ENCODE assay signal across 31 cellular contexts in genomic region chr1:201697174-201697573, GRCh38.
DNase-seq lines count a peak whose midpoint lies in the region; ATAC-seq and TF ChIP-seq lines count a peak whose summit lies in the region.
"Had no signal": no experiment of that assay in that cellular context is flagged by ENCODE, and none has a peak within 500 bp of the region (broad histone marks: within the 10 kb centered on the region; RNA-seq: fewer than 3 reads in every experiment).

No MANE protein-coding gene starts in this region.

- CTCF ChIA-PET in SK-N-SH (lab: Yijun Ruan, JAX), result interaction anchor here (0.6 to 5.1 kb wide), 10 partner anchors 11 to 1463 kb away, joined by 3 to 53 read pairs (median 8); no protein-coding TSS in a partner anchor
- CTCF ChIA-PET in activated CD8-positive, alpha-beta T cell treated with anti-CD3 and anti-CD28 coated beads, Interleukin-2, amount 10 ng/mL, durations not matched to agents 7 days and 5 days (lab: Charles Lee), result interaction anchor here (0.8 kb wide), 1 partner anchor 12 kb away, joined by 3 read pairs; no protein-coding TSS in a partner anchor

- no peak overlapping the region for H2AFZ ChIP-seq in SK-N-SH (ENCODE audit: low read depth)
- H2AFZ ChIP-seq: hepatocyte, parathyroid adenoma had no signal

- no peak for TF ChIP-seq EP300 in SK-N-SH (IDR thresholded peaks at IDR 0.05; ENCODE audit: borderline replicate concordance in 1 of 2, low read depth in 1 of 2, low read length in 1 of 2)

- no peak for TF ChIP-seq RAD21 in SK-N-SH (IDR thresholded peaks at IDR 0.05; ENCODE audit: low read length)

- peaks cover 10% of the 10 kb centered on the region for H3K4me1 Mint-ChIP-seq in nephron
- no peaks in the 10 kb centered on the region for H3K4me1 Mint-ChIP-seq in activated CD8-positive, alpha-beta T cell treated with anti-CD3 and anti-CD28 coated beads, Interleukin-2, amount 10 ng/mL, durations not matched to agents 7 days and 5 days (ENCODE audit: low read depth)
- H3K4me1 Mint-ChIP-seq: activated T-helper 17 cell treated with anti-CD3 and anti-CD28 coated beads, Interleukin-2, amount 50 U/mL, for 72 hours; naive thymus-derived CD8-positive, alpha-beta T cell; stimulated activated naive B cell treated with anti-CD40 and anti-IgM and Interleukin-4, amounts not matched to agents 10 μg/mL and 1 μg/mL and 100 μg/mL, for 72 hours had no signal

- peaks cover 92% of the 10 kb centered on the region for H3K79me2 ChIP-seq in SK-N-SH (ENCODE audit: insufficient read depth)
- H3K79me2 ChIP-seq: parathyroid adenoma had no signal

- H3K4me2 ChIP-seq in SK-N-SH, result peak overlapping the region; percentile 72

- H3K9ac ChIP-seq in SK-N-SH (peak overlapping the region; percentile 45; the same call in 1 of the 2 replicates), adipocyte (ENCODE audit: low read length) (peak overlapping the region; percentile 76)
- H3K9ac ChIP-seq: parathyroid adenoma had no signal

- peak overlapping the region; percentile 52 to 92 (median 73) for H3K27ac Mint-ChIP-seq in nephron
- H3K27ac Mint-ChIP-seq in activated CD8-positive, alpha-beta T cell treated with anti-CD3 and anti-CD28 coated beads, Interleukin-2, amount 10 ng/mL, durations not matched to agents 7 days and 5 days, result no peak overlapping the region
- H3K27ac Mint-ChIP-seq: activated CD4-positive, alpha-beta memory T cell treated with anti-CD3 and anti-CD28 coated beads for 36 hours; activated naive CD4-positive, alpha-beta T cell treated with anti-CD3 and anti-CD28 coated beads, Interleukin-2, amount 50 U/mL, for 72 hours; activated T-helper 17 cell treated with anti-CD3 and anti-CD28 coated beads, Interleukin-2, amount 50 U/mL, for 72 hours; CD8-positive, alpha-beta T cell; naive thymus-derived CD8-positive, alpha-beta T cell; stimulated activated naive B cell treated with anti-CD40 and anti-IgM and Interleukin-4, amounts not matched to agents 10 μg/mL and 1 μg/mL and 100 μg/mL, for 72 hours had no signal

- H3K9me3 ChIP-seq in SK-N-SH (no peaks in the 10 kb centered on the region), adipocyte (ENCODE audit: control insufficient read depth, low read length) (no peaks in the 10 kb centered on the region), thyroid gland (no peaks in the 10 kb centered on the region)
- H3K9me3 ChIP-seq: colonic mucosa, Peyer's patch, SJSA1, uterus had no signal

- 0 out of 4 replicates have a peak overlapping the region, but pooled peaks of 1 of the 2 experiments have one; percentile 7 for H3K4me3 ChIP-seq in SK-N-SH (ENCODE audit: low read depth in 2 of 2, low read length in 1 of 2)
- peak overlapping the region; percentile 20 for H3K4me3 ChIP-seq in adipocyte (ENCODE audit: low read length)
- no peak overlapping the region for H3K4me3 ChIP-seq in thyroid gland (replicated peaks in 1 of 3)
- H3K4me3 ChIP-seq: colonic mucosa, hepatocyte, Peyer's patch, SJSA1, uterus had no signal

- TF ChIP-seq POLR2A in thyroid gland (IDR thresholded peaks at IDR 0.05), result no peak

- no peak overlapping the region for H3K4me3 Mint-ChIP-seq in nephron
- no peak overlapping the region for H3K4me3 Mint-ChIP-seq in activated CD8-positive, alpha-beta T cell treated with anti-CD3 and anti-CD28 coated beads, Interleukin-2, amount 10 ng/mL, durations not matched to agents 7 days and 5 days
- H3K4me3 Mint-ChIP-seq: activated CD4-positive, alpha-beta memory T cell treated with anti-CD3 and anti-CD28 coated beads for 36 hours; activated T-helper 17 cell treated with anti-CD3 and anti-CD28 coated beads, Interleukin-2, amount 50 U/mL, for 72 hours; CD8-positive, alpha-beta T cell; naive thymus-derived CD8-positive, alpha-beta T cell; stimulated activated naive B cell treated with anti-CD40 and anti-IgM and Interleukin-4, amounts not matched to agents 10 μg/mL and 1 μg/mL and 100 μg/mL, for 72 hours had no signal

- 78% methylated on average over 4 of the region's 4 CpGs for WGBS in SK-N-SH (ENCODE audit: low lambda C conversion rate)
- 88 to 91% methylated on average over 4 of the region's 4 CpGs for WGBS in thyroid gland, 2 donors

- POLR2A ChIA-PET in SK-N-SH (lab: Yijun Ruan, JAX), result interaction anchor here (1.1 to 1.7 kb wide), 2 partner anchors 41 to 48 kb away, joined by 3 to 7 read pairs; no protein-coding TSS in a partner anchor
- POLR2A ChIA-PET in activated CD8-positive, alpha-beta T cell treated with anti-CD3 and anti-CD28 coated beads, Interleukin-2, amount 10 ng/mL, durations not matched to agents 7 days and 5 days (lab: Charles Lee), result no interaction called here

- no peak for DNase-seq in SK-N-SH
- no peak for DNase-seq in adipocyte (ENCODE audit: low read depth)
- no peak for DNase-seq in thyroid gland
- DNase-seq in activated CD8-positive, alpha-beta T cell treated with anti-CD3 and anti-CD28 coated beads, Interleukin-2, amount 10 ng/mL, durations not matched to agents 7 days and 5 days, result no peak
- DNase-seq: activated CD4-positive, alpha-beta memory T cell treated with anti-CD3 and anti-CD28 coated beads for 36 hours; AML-193; CD8-positive, alpha-beta T cell; colonic mucosa; Kasumi-1; MV-4-11; naive thymus-derived CD8-positive, alpha-beta T cell; NCI-H1436 treated with DMSO at 0.1 percent for 48 hours; NCI-H510A treated with DMSO at 0.1 percent for 48 hours; Peyer's patch; right cardiac atrium; stimulated activated CD4-positive, alpha-beta T cell treated with anti-CD3 and anti-CD28 coated beads, Interleukin-4, amount 100 ng/mL, for 4 hours; stimulated activated naive B cell treated with anti-CD40 and anti-IgM and Interleukin-4, amounts not matched to agents 10 μg/mL and 1 μg/mL and 100 μg/mL, for 72 hours; uterus had no signal

- H3K4me1 ChIP-seq in SK-N-SH (ENCODE audit: control insufficient read depth in 1 of 2, insufficient read depth in 2 of 2, low read depth in 1 of 2, low read length in 1 of 2) (peaks cover 47 to 62% of the 10 kb centered on the region in 2 experiments), adipocyte (ENCODE audit: control insufficient read depth, insufficient read depth, low read length) (peaks cover 53% of the 10 kb centered on the region), thyroid gland (peaks cover 8 to 46% of the 10 kb centered on the region in 2 donors)
- H3K4me1 ChIP-seq: parathyroid adenoma had no signal

- intact Hi-C loops in thyroid gland (cut with DNase I), result no loop called here

- no peak for ATAC-seq in SK-N-SH treated with all-trans-retinoic acid at 6 μM for 48 hours
- no peak for ATAC-seq in HG02623 (IDR thresholded peaks at IDR 0.05; ENCODE audit: unreplicated experiment)
- no peak for ATAC-seq in activated CD8-positive, alpha-beta T cell treated with anti-CD3 and anti-CD28 coated beads, Interleukin-2, amount 10 ng/mL, durations not matched to agents 7 days and 5 days
- no peak for ATAC-seq in GM21529 (IDR thresholded peaks at IDR 0.05; ENCODE audit: unreplicated experiment)
- ATAC-seq: activated CD4-positive, CD25-positive, alpha-beta regulatory T cell treated with anti-CD3 and anti-CD28 coated beads, Interleukin-2, amount 50 U/mL, for 24 hours; activated T-helper 17 cell treated with anti-CD3 and anti-CD28 coated beads, Interleukin-2, amount 50 U/mL, for 72 hours; CD8-positive, alpha-beta T cell; HepG2; naive thymus-derived CD8-positive, alpha-beta T cell; stimulated activated naive B cell treated with anti-CD40 and anti-IgM and Interleukin-4, amounts not matched to agents 10 μg/mL and 1 μg/mL and 100 μg/mL, for 72 hours had no signal

- TF ChIP-seq CTCF in SK-N-SH (IDR thresholded peaks at IDR 0.05) (no peak), nephron (IDR thresholded peaks at IDR 0.05; ENCODE audit: unreplicated experiment in 3 of 3) (no peak), thyroid gland (IDR thresholded peaks at IDR 0.05) (no peak)

- peaks cover 2% of the 10 kb centered on the region for H3K9me3 Mint-ChIP-seq in nephron
- no peaks in the 10 kb centered on the region for H3K9me3 Mint-ChIP-seq in activated CD8-positive, alpha-beta T cell treated with anti-CD3 and anti-CD28 coated beads, Interleukin-2, amount 10 ng/mL, durations not matched to agents 7 days and 5 days (ENCODE audit: insufficient read depth)
- H3K9me3 Mint-ChIP-seq: activated T-helper 17 cell treated with anti-CD3 and anti-CD28 coated beads, Interleukin-2, amount 50 U/mL, for 72 hours had no signal

- H3K27me3 Mint-ChIP-seq in nephron (ENCODE audit: low read depth), result peaks cover 10% of the 10 kb centered on the region
- H3K27me3 Mint-ChIP-seq in activated CD8-positive, alpha-beta T cell treated with anti-CD3 and anti-CD28 coated beads, Interleukin-2, amount 10 ng/mL, durations not matched to agents 7 days and 5 days (ENCODE audit: low read depth), result peaks cover 3% of the 10 kb centered on the region
- H3K27me3 Mint-ChIP-seq: activated CD4-positive, alpha-beta memory T cell treated with anti-CD3 and anti-CD28 coated beads for 36 hours; activated T-helper 17 cell treated with anti-CD3 and anti-CD28 coated beads, Interleukin-2, amount 50 U/mL, for 72 hours had no signal

- H3K27me3 ChIP-seq in SK-N-SH (ENCODE audit: insufficient read depth), result no peaks in the 10 kb centered on the region
- H3K27me3 ChIP-seq in adipocyte (replicated peaks; ENCODE audit: control insufficient read depth, insufficient read depth, low read length), result no peaks in the 10 kb centered on the region
- H3K27me3 ChIP-seq in thyroid gland, result no peaks in the 10 kb centered on the region
- H3K27me3 ChIP-seq: colonic mucosa, hepatocyte, Peyer's patch, SJSA1, uterus had no signal

- H3K36me3 ChIP-seq in SK-N-SH (replicated peaks in 1 of 2; ENCODE audit: control insufficient read depth in 1 of 2, insufficient read depth in 2 of 2, low read length in 1 of 2) (peaks cover 0 to 28% of the 10 kb centered on the region in 2 experiments), adipocyte (ENCODE audit: control insufficient read depth, insufficient read depth, low read length, severe bottlenecking) (no peaks in the 10 kb centered on the region), thyroid gland (no peaks in the 10 kb centered on the region)
- H3K36me3 ChIP-seq: colonic mucosa, Peyer's patch, SJSA1, uterus had no signal

- H3K36me3 Mint-ChIP-seq in nephron (ENCODE audit: low read depth), result no peaks in the 10 kb centered on the region
- H3K36me3 Mint-ChIP-seq in activated CD8-positive, alpha-beta T cell treated with anti-CD3 and anti-CD28 coated beads, Interleukin-2, amount 10 ng/mL, durations not matched to agents 7 days and 5 days (ENCODE audit: low read depth), result no peaks in the 10 kb centered on the region
- H3K36me3 Mint-ChIP-seq: activated CD4-positive, alpha-beta memory T cell treated with anti-CD3 and anti-CD28 coated beads for 36 hours; activated naive CD4-positive, alpha-beta T cell treated with anti-CD3 and anti-CD28 coated beads, Interleukin-2, amount 50 U/mL, for 72 hours; CD8-positive, alpha-beta T cell; stimulated activated naive B cell treated with anti-CD40 and anti-IgM and Interleukin-4, amounts not matched to agents 10 μg/mL and 1 μg/mL and 100 μg/mL, for 72 hours had no signal

- H3K9me2 ChIP-seq in SK-N-SH, result no peaks in the 10 kb centered on the region

- peak overlapping the region; percentile 97 for H3K27ac ChIP-seq in SK-N-SH (ENCODE audit: low read depth in 2 of 2, low read length in 1 of 2)
- H3K27ac ChIP-seq in thyroid gland, result peak overlapping the region in 2 of 3 donors; percentile 31 to 32
- H3K27ac ChIP-seq: colonic mucosa, foreskin keratinocyte, HL-60, parathyroid adenoma, Peyer's patch, SJSA1 had no signal

- H4K20me1 ChIP-seq in SK-N-SH (ENCODE audit: insufficient read depth), result peaks cover 66% of the 10 kb centered on the region

- peaks cover 62% of the 10 kb centered on the region for H3F3A ChIP-seq in SK-N-SH (replicated peaks; ENCODE audit: insufficient read depth)
